8 cellular contexts compared by ENCODE assay signal in genomic region chr6:137927777-137928218, GRCh38.
A peak's percentile ranks its signal among the peaks of the same experiment; 100 is the strongest.
DNase-seq lines count a peak whose midpoint lies in the region; ATAC-seq and FAIRE-seq lines count a peak whose summit lies in the region.

No MANE protein-coding gene starts in this region.

- FAIRE-seq in HTR-8/SVneo (lab: Jason Lieb, UNC), result no peak

- CTCF ChIA-PET in naive thymus-derived CD4-positive, alpha-beta T cell (lab: Charles Lee), result interaction anchor here (0.7 kb wide), 1 partner anchor 56 kb away, joined by 4 read pairs; no protein-coding TSS in a partner anchor

- H3K27ac ChIP-seq in naive thymus-derived CD4-positive, alpha-beta T cell (ENCODE audit: low read depth, low read length), result peak overlapping the region; percentile 46

- DNase-seq in NK-92 (lab: John Stamatoyannopoulos, UW; ENCODE audit: unreplicated experiment) (peak; percentile 15), HTR-8/SVneo (ENCODE audit: insufficient read length, low spot score) (no peak), HK-2 (ENCODE audit: unreplicated experiment) (no peak), occipital lobe (lab: John Stamatoyannopoulos, UW) (no peak)
- DNase-seq in activated T-cell treated with anti-CD3 and anti-CD28 coated beads, Interleukin-2, amount 50 U/mL, for 4 hours, result peak; percentile 72
- DNase-seq in naive thymus-derived CD4-positive, alpha-beta T cell, result peak; percentile 34 to 81 (median 74)

- no peaks in the 10 kb centered on the region for H3K36me3 ChIP-seq in naive thymus-derived CD4-positive, alpha-beta T cell (ENCODE audit: control insufficient read depth in 2 of 3, insufficient read depth in 3 of 3, low read length in 3 of 3)

- peaks cover 45% of the 10 kb centered on the region for H3K4me1 Mint-ChIP-seq in activated T-cell treated with anti-CD3 and anti-CD28 coated beads, Interleukin-2, amount 50 U/mL, for 4 hours (ENCODE audit: low read depth)
- H3K4me1 Mint-ChIP-seq in naive thymus-derived CD4-positive, alpha-beta T cell, result peaks cover 26 to 55% (median 41%) of the 10 kb centered on the region in 7 donors

- ATAC-seq in GM18508 (IDR thresholded peaks at IDR 0.05; ENCODE audit: insufficient read depth, unreplicated experiment), result peak; percentile 85
- ATAC-seq in HG02623 (IDR thresholded peaks at IDR 0.05; ENCODE audit: unreplicated experiment), result peak; percentile 90
- ATAC-seq in activated T-cell treated with anti-CD3 and anti-CD28 coated beads, Interleukin-2, amount 50 U/mL, for 4 hours, result peak; percentile 99
- ATAC-seq in naive thymus-derived CD4-positive, alpha-beta T cell, result peak; percentile 100

- H3K4me1 ChIP-seq in naive thymus-derived CD4-positive, alpha-beta T cell (ENCODE audit: control insufficient read depth in 2 of 2, insufficient read depth in 2 of 2, low read length in 2 of 2), result peaks cover 19 to 25% of the 10 kb centered on the region in 2 donors

- H3K36me3 Mint-ChIP-seq in activated T-cell treated with anti-CD3 and anti-CD28 coated beads, Interleukin-2, amount 50 U/mL, for 4 hours (ENCODE audit: insufficient read depth), result no peaks in the 10 kb centered on the region
- peaks cover 0 to 5% (median 0%) of the 10 kb centered on the region in 5 donors for H3K36me3 Mint-ChIP-seq in naive thymus-derived CD4-positive, alpha-beta T cell

- no peaks in the 10 kb centered on the region for H3K9me3 ChIP-seq in naive thymus-derived CD4-positive, alpha-beta T cell (ENCODE audit: control insufficient read depth in 2 of 3, low read length in 3 of 3)

- no peaks in the 10 kb centered on the region for H3K27me3 Mint-ChIP-seq in activated T-cell treated with anti-CD3 and anti-CD28 coated beads, Interleukin-2, amount 50 U/mL, for 4 hours (ENCODE audit: low read depth)
- H3K27me3 Mint-ChIP-seq in naive thymus-derived CD4-positive, alpha-beta T cell, result no peaks in the 10 kb centered on the region

- intact Hi-C loops in naive thymus-derived CD4-positive, alpha-beta T cell (cut with micrococcal nuclease), result loop anchor here (1.0 to 5.0 kb wide), 10 partner anchors 13 to 220 kb away; partner anchors contain the start of gene TNFAIP3 (in 1 of the 2)

- peak overlapping the region; percentile 15 to 93 (median 86) for H3K27ac Mint-ChIP-seq in naive thymus-derived CD4-positive, alpha-beta T cell

- no peaks in the 10 kb centered on the region for H3K27me3 ChIP-seq in naive thymus-derived CD4-positive, alpha-beta T cell (ENCODE audit: control insufficient read depth in 2 of 2, insufficient read depth in 2 of 2, low read length in 2 of 2)

- H3K4me3 ChIP-seq in naive thymus-derived CD4-positive, alpha-beta T cell (ENCODE audit: low read length), result no peak overlapping the region

- POLR2A ChIA-PET in naive thymus-derived CD4-positive, alpha-beta T cell (lab: Charles Lee), result interaction anchor here (0.9 to 2.4 kb wide), 3 partner anchors 56 to 60 kb away, joined by 3 to 8 read pairs (median 4); partner anchors contain the start of gene TNFAIP3

- H3K4me3 Mint-ChIP-seq in activated T-cell treated with anti-CD3 and anti-CD28 coated beads, Interleukin-2, amount 50 U/mL, for 4 hours, result peak overlapping the region; percentile 72
- H3K4me3 Mint-ChIP-seq in naive thymus-derived CD4-positive, alpha-beta T cell, result peak overlapping the region in 9 of 10 donors; percentile 60 to 87 (median 76)

- no peaks in the 10 kb centered on the region for H3K9me3 Mint-ChIP-seq in activated T-cell treated with anti-CD3 and anti-CD28 coated beads, Interleukin-2, amount 50 U/mL, for 4 hours
- no peaks in the 10 kb centered on the region for H3K9me3 Mint-ChIP-seq in naive thymus-derived CD4-positive, alpha-beta T cell

Comparison
In these comparisons a context has a peak if more than half of its experiments do, and no peak if none do; other contexts are left out.
1. DNase-seq: peak in NK-92 (single experiment), activated T-cell treated with anti-CD3 and anti-CD28 coated beads, Interleukin-2, amount 50 U/mL, for 4 hours (single experiment) and naive thymus-derived CD4-positive, alpha-beta T cell (9 of 9); none in HTR-8/SVneo (single experiment), HK-2 (single experiment) and occipital lobe (single experiment).
2. Peak in every context shown above with its lines, with median percentiles within 50 percentile points of each other: ATAC-seq.